ENCODE assay signal across 8 cellular contexts in the genomic region with DNA sequence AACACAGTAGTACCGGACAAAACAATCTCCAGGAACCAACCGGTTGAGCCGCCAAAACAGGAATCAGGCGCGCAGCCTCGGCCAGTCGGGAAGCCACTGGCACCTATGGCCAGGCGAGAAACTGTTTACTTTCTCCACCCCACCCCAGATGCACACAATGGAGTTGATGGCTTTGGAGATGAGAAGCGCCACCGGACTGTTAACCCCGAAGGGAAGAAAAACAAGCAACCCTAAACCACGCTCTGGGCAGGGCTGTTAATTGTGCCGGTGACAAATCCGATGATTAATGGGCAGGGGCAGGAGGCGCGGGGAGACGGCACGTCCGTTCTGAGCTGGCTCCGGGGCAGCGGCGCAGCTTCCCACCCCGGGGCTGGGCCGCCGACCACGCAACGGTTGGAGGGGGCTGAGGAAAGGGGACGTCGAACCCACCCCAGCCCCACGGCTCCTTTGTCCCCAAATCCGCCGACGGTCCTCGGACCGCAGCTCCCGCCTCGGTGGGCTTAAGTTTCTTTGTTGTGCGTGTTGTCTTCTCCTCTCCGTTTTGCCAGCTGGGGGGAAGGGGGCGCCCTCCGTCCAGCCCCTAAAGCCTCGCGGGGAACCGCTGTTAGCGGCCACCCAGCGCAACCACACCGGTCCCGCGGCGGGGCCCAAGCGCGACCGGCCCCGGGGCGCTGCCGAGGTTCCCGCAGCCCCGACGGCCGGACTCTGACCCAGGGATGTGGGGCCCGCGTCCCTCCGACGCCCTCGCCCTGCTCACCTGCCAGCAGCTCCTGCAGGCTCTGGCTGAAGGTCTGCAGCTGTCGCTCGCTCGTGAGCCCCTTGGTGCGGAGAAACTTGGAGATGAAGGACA. TPM values are rescaled to one million over a fixed set of nuclear protein-coding genes. Genes with fewer than 3 reads are reported as not detected.
DNase-seq lines count a peak whose midpoint lies in the region; ATAC-seq lines count a peak whose summit lies in the region.

No MANE protein-coding gene starts in this region.

- H3K4me3 Mint-ChIP-seq in central memory CD8-positive, alpha-beta T cell, result peak overlapping the region; percentile 89

- DNase-seq in AG20443 (ENCODE audit: low spot score), result peak; percentile 45
- DNase-seq in NCI-H146 (lab: John Stamatoyannopoulos, UW), result peak; percentile 91
- peak; percentile 45 to 51 for DNase-seq in central memory CD8-positive, alpha-beta T cell (ENCODE audit: low spot score in 2 of 2)
- peak; percentile 67 for DNase-seq in left lobe of liver (ENCODE audit: low spot score)
- peak; percentile 60 to 61 for DNase-seq in stimulated activated CD4-positive, alpha-beta T cell treated with anti-CD3 and anti-CD28 coated beads, Interleukin-2, amount 100 ng/mL, for 24 hours

- H3K27me3 Mint-ChIP-seq in central memory CD8-positive, alpha-beta T cell, result no peaks in the 10 kb centered on the region

- H3K9me3 Mint-ChIP-seq in central memory CD8-positive, alpha-beta T cell, result no peaks in the 10 kb centered on the region

- peaks cover 71% of the 10 kb centered on the region for H3K36me3 Mint-ChIP-seq in central memory CD8-positive, alpha-beta T cell (ENCODE audit: insufficient read depth)

- ATAC-seq in GM19372 (IDR thresholded peaks at IDR 0.05; ENCODE audit: low read depth, unreplicated experiment) (peak; percentile 1), left lobe of liver (peak; percentile 21), HG02588 (IDR thresholded peaks at IDR 0.05; ENCODE audit: unreplicated experiment) (no peak)
- ATAC-seq in activated CD4-positive, CD25-positive, alpha-beta regulatory T cell treated with anti-CD3 and anti-CD28 coated beads, Interleukin-2, amount 50 U/mL, for 24 hours, result peak; percentile 9
- no peak for ATAC-seq in central memory CD8-positive, alpha-beta T cell (replicated peaks; ENCODE audit: extremely low read depth, poor library complexity, severe bottlenecking)

- H3K27ac Mint-ChIP-seq in central memory CD8-positive, alpha-beta T cell (ENCODE audit: low read depth), result peak overlapping the region; percentile 99

- H3K4me1 Mint-ChIP-seq in central memory CD8-positive, alpha-beta T cell, result peaks cover 38% of the 10 kb centered on the region

RNA-seq across cellular contexts. Expression of a gene that starts 0.8 kb away (rescaled TPM):
- 55.0 TPM for total RNA-seq in left lobe of liver

Comparison
In these comparisons a context has a peak if more than half of its experiments do, and no peak if none do; other contexts are left out.
1. ATAC-seq: peak in GM19372 (single experiment), activated CD4-positive, CD25-positive, alpha-beta regulatory T cell treated with anti-CD3 and anti-CD28 coated beads, Interleukin-2, amount 50 U/mL, for 24 hours (2 of 2) and left lobe of liver (single experiment); none in central memory CD8-positive, alpha-beta T cell (single experiment) and HG02588 (single experiment).
2. Peak in every context shown above with its lines, with median percentiles within 50 percentile points of each other: DNase-seq.